Comparison of ENCODE assay signal across 1 cellular context in genomic region chr7:79854621-79855020, GRCh38.
TF ChIP-seq lines count a peak whose summit lies in the region.

No MANE protein-coding gene starts in this region.

TF ChIP-seq in IMR-90, 13 proteins besides CTCF, POLR2A, EP300 and RAD21 (continued from another document):
- TF ChIP-seq, protein P1, sequence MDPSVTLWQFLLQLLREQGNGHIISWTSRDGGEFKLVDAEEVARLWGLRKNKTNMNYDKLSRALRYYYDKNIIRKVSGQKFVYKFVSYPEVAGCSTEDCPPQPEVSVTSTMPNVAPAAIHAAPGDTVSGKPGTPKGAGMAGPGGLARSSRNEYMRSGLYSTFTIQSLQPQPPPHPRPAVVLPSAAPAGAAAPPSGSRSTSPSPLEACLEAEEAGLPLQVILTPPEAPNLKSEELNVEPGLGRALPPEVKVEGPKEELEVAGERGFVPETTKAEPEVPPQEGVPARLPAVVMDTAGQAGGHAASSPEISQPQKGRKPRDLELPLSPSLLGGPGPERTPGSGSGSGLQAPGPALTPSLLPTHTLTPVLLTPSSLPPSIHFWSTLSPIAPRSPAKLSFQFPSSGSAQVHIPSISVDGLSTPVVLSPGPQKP (IDR thresholded peaks at IDR 0.05; ENCODE audit: borderline replicate concordance, low read depth, low read length): no peak
